23 cellular contexts compared by ENCODE assay signal in genomic region chr13:26664286-26664685, GRCh38.
"Had no signal": no experiment of that assay in that cellular context is flagged by ENCODE, and none has a peak within 500 bp of the region (broad histone marks: within the 10 kb centered on the region; RNA-seq: fewer than 3 reads in every experiment).

No MANE protein-coding gene starts in this region.

- H3K79me2 ChIP-seq: hepatocyte had no signal

- H3K9me3 ChIP-seq: colonic mucosa, esophagus muscularis mucosa, gastroesophageal sphincter, heart left ventricle, pancreas, right lobe of liver, suprapubic skin, transverse colon had no signal

- H3K27me3 ChIP-seq: colonic mucosa, esophagus muscularis mucosa, foreskin keratinocyte, gastroesophageal sphincter, heart left ventricle, hepatocyte, pancreas, right lobe of liver, suprapubic skin, transverse colon had no signal

- H3K9me3 Mint-ChIP-seq: dendritic cell treated with granulocyte-macrophage colony-stimulating factor and Interleukin-4, amounts not matched to agents 40 ng/mL and 50 ng/mL, for 4 days; nephron progenitor cell; stimulated activated naive B cell treated with anti-CD40 and anti-IgM and Interleukin-4, amounts not matched to agents 10 μg/mL and 1 μg/mL and 100 μg/mL, for 72 hours; stimulated activated naive CD8-positive, alpha-beta T cell treated with anti-CD3 and anti-CD28 coated beads, Interleukin-15, Interleukin-2, amounts not matched to agents 100 ng/mL and 50 ng/mL, for 24 hours had no signal

- H3K36me3 ChIP-seq: colonic mucosa, pancreas, right lobe of liver, suprapubic skin, transverse colon had no signal

- H3K4me3 Mint-ChIP-seq: dendritic cell treated with granulocyte-macrophage colony-stimulating factor and Interleukin-4, amounts not matched to agents 40 ng/mL and 50 ng/mL, for 4 days; naive thymus-derived CD4-positive, alpha-beta T cell; nephron progenitor cell; stimulated activated naive B cell treated with anti-CD40 and anti-IgM and Interleukin-4, amounts not matched to agents 10 μg/mL and 1 μg/mL and 100 μg/mL, for 72 hours; stimulated activated naive CD8-positive, alpha-beta T cell treated with anti-CD3 and anti-CD28 coated beads, Interleukin-15, Interleukin-2, amounts not matched to agents 100 ng/mL and 50 ng/mL, for 24 hours had no signal

- H3K27me3 Mint-ChIP-seq: dendritic cell treated with granulocyte-macrophage colony-stimulating factor and Interleukin-4, amounts not matched to agents 40 ng/mL and 50 ng/mL, for 4 days had no signal

- H3K4me1 ChIP-seq: colonic mucosa, esophagus muscularis mucosa, gastroesophageal sphincter, pancreas, right lobe of liver, suprapubic skin, transverse colon had no signal

- H3K36me3 Mint-ChIP-seq: stimulated activated naive B cell treated with anti-CD40 and anti-IgM and Interleukin-4, amounts not matched to agents 10 μg/mL and 1 μg/mL and 100 μg/mL, for 72 hours had no signal

- H3K4me1 Mint-ChIP-seq: naive thymus-derived CD4-positive, alpha-beta T cell; nephron progenitor cell; stimulated activated naive B cell treated with anti-CD40 and anti-IgM and Interleukin-4, amounts not matched to agents 10 μg/mL and 1 μg/mL and 100 μg/mL, for 72 hours had no signal

- DNase-seq: colonic mucosa; effector CD8-positive, alpha-beta T cell; heart left ventricle; kidney; mesendoderm; midbrain; naive thymus-derived CD4-positive, alpha-beta T cell; nephron progenitor cell; occipital lobe; pancreas; right lobe of liver; stimulated activated CD4-positive, alpha-beta T cell treated with anti-CD3 and anti-CD28 coated beads, Interleukin-15, amount 100 ng/mL, for 24 hours; stimulated activated CD4-positive, alpha-beta T cell treated with anti-CD3 and anti-CD28 coated beads, Interleukin-2, amount 100 ng/mL, for 48 hours; stimulated activated naive B cell treated with anti-CD40 and anti-IgM and Interleukin-4, amounts not matched to agents 10 μg/mL and 1 μg/mL and 100 μg/mL, for 72 hours; transverse colon had no signal

- H3K27ac ChIP-seq: colonic mucosa, esophagus muscularis mucosa, gastroesophageal sphincter, heart left ventricle, hepatocyte, pancreas, right lobe of liver, suprapubic skin, transverse colon had no signal

- ATAC-seq: gastroesophageal sphincter; heart left ventricle; left lobe of liver; naive thymus-derived CD4-positive, alpha-beta T cell; stimulated activated naive B cell treated with anti-CD40 and anti-IgM and Interleukin-4, amounts not matched to agents 10 μg/mL and 1 μg/mL and 100 μg/mL, for 72 hours had no signal

- H2AFZ ChIP-seq: hepatocyte had no signal

- H3K27ac Mint-ChIP-seq: dendritic cell treated with granulocyte-macrophage colony-stimulating factor and Interleukin-4, amounts not matched to agents 40 ng/mL and 50 ng/mL, for 4 days; naive thymus-derived CD4-positive, alpha-beta T cell; stimulated activated naive B cell treated with anti-CD40 and anti-IgM and Interleukin-4, amounts not matched to agents 10 μg/mL and 1 μg/mL and 100 μg/mL, for 72 hours; stimulated activated naive CD8-positive, alpha-beta T cell treated with anti-CD3 and anti-CD28 coated beads, Interleukin-15, Interleukin-2, amounts not matched to agents 100 ng/mL and 50 ng/mL, for 24 hours had no signal

- H3K4me2 ChIP-seq: hepatocyte had no signal

- H3K4me3 ChIP-seq: colonic mucosa, esophagus muscularis mucosa, gastroesophageal sphincter, heart left ventricle, hepatocyte, pancreas, right lobe of liver, suprapubic skin, transverse colon had no signal
